ENCODE assay signal across 9 cellular contexts in the genomic region with DNA sequence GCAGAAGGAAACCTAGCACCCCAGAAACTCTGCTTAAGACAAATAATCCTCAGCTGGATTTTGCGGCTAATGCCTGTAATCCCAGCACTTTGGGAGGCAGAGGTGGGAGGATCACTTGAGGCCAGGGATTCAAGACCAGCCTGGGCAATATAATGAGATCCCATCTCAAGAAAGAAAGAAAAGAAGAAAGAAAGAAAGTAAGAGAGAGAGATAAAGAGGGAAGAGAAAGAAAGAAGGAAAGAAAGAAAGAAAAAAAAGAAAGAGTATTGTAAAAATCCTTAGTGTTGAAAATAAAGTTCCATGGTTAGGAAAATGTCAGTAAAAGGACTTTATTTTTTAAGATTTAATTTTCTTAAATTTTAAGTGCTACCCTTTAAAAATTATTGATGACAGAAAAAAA.
"Had no signal": no experiment of that assay in that cellular context is flagged by ENCODE, and none has a peak within 500 bp of the region (broad histone marks: within the 10 kb centered on the region; RNA-seq: fewer than 3 reads in every experiment).

No MANE protein-coding gene starts in this region.

- H3K27ac ChIP-seq: adrenal gland, sigmoid colon, testis had no signal

- H3K27me3 ChIP-seq: adrenal gland, sigmoid colon, testis had no signal

- H3K9me3 ChIP-seq: adrenal gland, sigmoid colon, testis had no signal

- H3K4me1 ChIP-seq: adrenal gland, sigmoid colon, testis had no signal

- H3K4me3 ChIP-seq: adrenal gland, lung, sigmoid colon, testis had no signal

- ATAC-seq: activated CD4-positive, CD25-positive, alpha-beta regulatory T cell treated with anti-CD3 and anti-CD28 coated beads, Interleukin-2, amount 50 U/mL, for 24 hours had no signal

- DNase-seq: activated naive CD4-positive, alpha-beta T cell treated with anti-CD3 and anti-CD28 coated beads, Interleukin-2, amount 10 ng/mL, durations not matched to agents 7 days and 5 days; adrenal gland; sigmoid colon; stimulated activated CD4-positive, alpha-beta T cell treated with anti-CD3 and anti-CD28 coated beads, Interleukin-12 subunit alpha, Interleukin-12 subunit beta, amount 100 ng/mL, for 4 hours; stimulated activated naive CD4-positive, alpha-beta T cell treated with Interleukin-2 at 50 U/mL for 16 hours; testis had no signal

- H3K36me3 ChIP-seq: adrenal gland, sigmoid colon had no signal

- H3K4me3 Mint-ChIP-seq: activated naive CD4-positive, alpha-beta T cell treated with anti-CD3 and anti-CD28 coated beads, Interleukin-2, amount 10 ng/mL, durations not matched to agents 7 days and 5 days had no signal

- H3K27ac Mint-ChIP-seq: activated naive CD4-positive, alpha-beta T cell treated with anti-CD3 and anti-CD28 coated beads, Interleukin-2, amount 10 ng/mL, durations not matched to agents 7 days and 5 days; activated T-helper 2 cell treated with anti-CD3 and anti-CD28 coated beads, Interferon-gamma antibody, Interleukin-2, Interleukin-4, amounts not matched to agents 10 μg/mL and 5 μg/mL and 100 μg/mL, durations not matched to agents 14 hours and 24 hours and 36 hours had no signal

- H3K36me3 Mint-ChIP-seq: activated naive CD4-positive, alpha-beta T cell treated with anti-CD3 and anti-CD28 coated beads, Interleukin-2, amount 10 ng/mL, durations not matched to agents 7 days and 5 days had no signal
